Comparison of ENCODE assay signal across 9 cellular contexts in the genomic region with DNA sequence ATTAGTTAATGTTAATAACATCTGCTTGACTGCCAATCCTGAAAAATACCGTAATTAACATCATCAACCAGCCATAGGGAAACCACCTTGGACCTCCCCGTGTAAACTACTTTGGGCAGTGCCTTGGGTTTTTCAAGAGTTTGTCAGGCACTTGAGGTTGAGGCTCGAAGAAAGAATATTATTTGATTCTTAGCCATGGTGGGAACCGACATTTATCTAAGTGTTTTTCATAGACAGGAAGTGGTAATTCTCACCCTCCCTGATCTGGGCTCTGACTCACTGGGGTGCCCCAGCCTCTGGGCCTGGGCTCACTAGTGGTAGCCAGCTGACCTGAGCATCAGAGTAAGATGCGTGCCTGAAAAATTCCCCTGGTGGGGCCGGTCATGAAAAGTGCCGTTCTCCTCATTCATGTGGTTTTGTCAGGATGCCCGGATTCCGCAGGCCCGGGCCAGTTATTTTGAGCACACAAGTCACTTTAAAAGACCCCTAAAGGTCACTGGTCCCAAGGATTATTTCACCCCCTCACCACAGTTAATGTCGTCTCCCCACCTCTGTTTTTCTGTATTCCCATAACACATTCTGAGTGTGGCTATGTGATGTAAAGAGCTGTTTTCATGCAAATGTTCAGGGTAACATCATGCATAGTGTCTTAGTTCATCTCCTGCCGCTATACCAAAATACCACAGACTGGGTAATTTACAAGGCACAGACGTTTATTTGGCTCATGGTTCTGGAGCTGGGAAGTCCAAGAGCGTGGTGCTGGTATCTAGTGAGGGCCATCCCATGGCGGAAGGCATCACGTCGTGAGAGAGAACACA. TPM values are rescaled to one million over a fixed set of nuclear protein-coding genes. Genes with fewer than 3 reads are reported as not detected.
DNase-seq lines count a peak whose midpoint lies in the region; ATAC-seq and TF ChIP-seq lines count a peak whose summit lies in the region.
"Had no signal": no experiment of that assay in that cellular context is flagged by ENCODE, and none has a peak within 500 bp of the region (broad histone marks: within the 10 kb centered on the region; RNA-seq: fewer than 3 reads in every experiment).

No MANE protein-coding gene starts in this region.

- no peaks in the 10 kb centered on the region for H4K20me1 ChIP-seq in KMS-11 (ENCODE audit: insufficient read depth)

- peaks cover 76% of the 10 kb centered on the region for H3K4me1 ChIP-seq in KMS-11 (ENCODE audit: low read depth, poor library complexity, severe bottlenecking)

- peak overlapping the region; percentile 85 for H3K27ac ChIP-seq in KMS-11
- H3K27ac ChIP-seq: HL-60 had no signal

- H3K4me3 ChIP-seq in KMS-11 (IDR thresholded peaks at IDR 0.05; ENCODE audit: insufficient read depth, low read depth, low read length) (peak overlapping the region; percentile 43), kidney epithelial cell (ENCODE audit: low read depth, low read length) (no peak overlapping the region)

- peak overlapping the region; percentile 55; the same call in 1 of the 2 replicates for H2AFZ ChIP-seq in KMS-11 (ENCODE audit: low read depth)

- peak; percentile 92 for DNase-seq in Daoy (ENCODE audit: low read depth)
- peak; percentile 65 for DNase-seq in activated T-cell treated with anti-CD3 and anti-CD28 coated beads for 24 hours (ENCODE audit: low read depth)
- peak; percentile 56 for DNase-seq in kidney epithelial cell (ENCODE audit: low read depth)
- peak; percentile 59 for DNase-seq in stromal cell of bone marrow (ENCODE audit: low read depth)
- no peak for DNase-seq in NCI-H446 treated with DMSO at 0.1 percent for 48 hours (lab: John Stamatoyannopoulos, UW)
- DNase-seq in HT-29 (ENCODE audit: low spot score): no peak

- ATAC-seq in GM21576 (IDR thresholded peaks at IDR 0.05; ENCODE audit: unreplicated experiment): peak; percentile 71

- H3K4me2 ChIP-seq in KMS-11: peak overlapping the region; percentile 81

- H3K27me3 ChIP-seq in KMS-11 (ENCODE audit: insufficient read depth, low read depth) (no peaks in the 10 kb centered on the region), kidney epithelial cell (ENCODE audit: control insufficient read depth, insufficient read depth, low read length) (no peaks in the 10 kb centered on the region)

- H3K36me3 ChIP-seq in KMS-11 (ENCODE audit: insufficient read depth): no peaks in the 10 kb centered on the region
- no peaks in the 10 kb centered on the region for H3K36me3 ChIP-seq in kidney epithelial cell (ENCODE audit: control insufficient read depth, insufficient read depth, low read length)

- TF ChIP-seq CTCF in KMS-11 (conservative IDR thresholded peaks at IDR 0.05; ENCODE audit: low read depth, low read length) (no peak), kidney epithelial cell (IDR thresholded peaks at IDR 0.05; ENCODE audit: insufficient read depth, low read length, poor library complexity, severe bottlenecking) (no peak)

- no peaks in the 10 kb centered on the region for H3K79me2 ChIP-seq in KMS-11 (ENCODE audit: insufficient read depth, low read depth)

- H3K9ac ChIP-seq in KMS-11: peak overlapping the region; percentile 53; the same call in 1 of the 2 replicates

RNA-seq across cellular contexts. Expression of a gene that starts 21.6 kb away (rescaled TPM):
- not detected in 2 replicates for total RNA-seq in Daoy (2014; rRNA removed; shearing (Covaris generic))
- not detected in 2 replicates for total RNA-seq in kidney epithelial cell
- not detected in 2 replicates for total RNA-seq in HT-29 (2014; rRNA removed; shearing (Covaris generic))

RNA-seq across cellular contexts. Expression of a gene that starts 49.3 kb away (rescaled TPM):
- not detected in 2 replicates for total RNA-seq in Daoy (2014; rRNA removed; shearing (Covaris generic))
- not detected in 2 replicates for total RNA-seq in kidney epithelial cell
- total RNA-seq in HT-29 (2014; rRNA removed; shearing (Covaris generic)): not detected in 2 replicates

Comparison
In these comparisons a context has a peak if more than half of its experiments do, and no peak if none do; other contexts are left out.
1. DNase-seq: peak in Daoy (single experiment), activated T-cell treated with anti-CD3 and anti-CD28 coated beads for 24 hours (single experiment), kidney epithelial cell (single experiment) and stromal cell of bone marrow (single experiment); none in NCI-H446 treated with DMSO at 0.1 percent for 48 hours (single experiment) and HT-29 (single experiment).